ENCODE assay signal across 19 cellular contexts in genomic region chr15:31299588-31300207, GRCh38. TPM values are rescaled to one million over a fixed set of nuclear protein-coding genes. Genes with fewer than 3 reads are reported as not detected.
DNase-seq lines count a peak whose midpoint lies in the region; ATAC-seq and TF ChIP-seq lines count a peak whose summit lies in the region.
"Had no signal": no experiment of that assay in that cellular context is flagged by ENCODE, and none has a peak within 500 bp of the region (broad histone marks: within the 10 kb centered on the region; RNA-seq: fewer than 3 reads in every experiment).

No MANE protein-coding gene starts in this region.

- H3K27me3 ChIP-seq in lung (ENCODE audit: control insufficient read depth, insufficient read depth) = no peaks in the 10 kb centered on the region
- no peaks in the 10 kb centered on the region for H3K27me3 ChIP-seq in tibial nerve
- H3K27me3 ChIP-seq: colonic mucosa had no signal

- POLR2A ChIA-PET in activated CD4-positive, alpha-beta memory T cell treated with anti-CD3 and anti-CD28 coated beads for 36 hours (lab: Charles Lee) = no interaction called here

- H3K4me3 Mint-ChIP-seq in activated naive CD4-positive, alpha-beta T cell treated with anti-CD3 and anti-CD28 coated beads, Interleukin-2, amount 50 U/mL, for 24 hours = no peak overlapping the region
- H3K4me3 Mint-ChIP-seq in activated naive CD4-positive, alpha-beta T cell treated with anti-CD3 and anti-CD28 coated beads for 36 hours = no peak overlapping the region
- no peak overlapping the region for H3K4me3 Mint-ChIP-seq in activated CD4-positive, alpha-beta memory T cell treated with anti-CD3 and anti-CD28 coated beads for 36 hours
- H3K4me3 Mint-ChIP-seq: activated CD4-positive, alpha-beta T cell treated with anti-CD3 and anti-CD28 coated beads, Interleukin-2, amount 10 ng/mL, durations not matched to agents 24 days and 14 days; stimulated activated naive CD8-positive, alpha-beta T cell treated with anti-CD3 and anti-CD28 coated beads, Interleukin-15, Interleukin-2, amounts not matched to agents 100 ng/mL and 50 ng/mL, for 24 hours had no signal

- no peaks in the 10 kb centered on the region for H3K36me3 ChIP-seq in lung (ENCODE audit: control insufficient read depth in 2 of 2, insufficient read depth in 2 of 2, low read length in 2 of 2)
- no peaks in the 10 kb centered on the region for H3K36me3 ChIP-seq in tibial nerve
- H3K36me3 ChIP-seq: colonic mucosa, lower lobe of right lung had no signal

- no peak for ATAC-seq in lung (ENCODE audit: insufficient read depth, low FRiP score)
- ATAC-seq in SK-N-SH treated with all-trans-retinoic acid at 6 μM for 48 hours = no peak
- ATAC-seq in GM21515 (IDR thresholded peaks at IDR 0.05; ENCODE audit: unreplicated experiment) = no peak
- ATAC-seq: GM12878, lower lobe of right lung had no signal

- TF ChIP-seq POLR2A in tibial nerve (IDR thresholded peaks at IDR 0.05) = no peak

- WGBS in lung, 2 donors = 95 to 97% methylated on average over 14 of the region's 14 CpGs
- 61 to 78% methylated on average over 14 of the region's 14 CpGs for WGBS in tibial nerve, 2 donors

- DNase-seq in activated naive CD4-positive, alpha-beta T cell treated with anti-CD3 and anti-CD28 coated beads for 36 hours = no peak
- DNase-seq in activated CD4-positive, alpha-beta memory T cell treated with anti-CD3 and anti-CD28 coated beads for 36 hours = no peak
- DNase-seq in lung (ENCODE audit: low spot score) (peak; percentile 20), tibial nerve (ENCODE audit: low spot score in 2 of 2) (peak in 1 of 2 donors; percentile 5), epidermal melanocyte (ENCODE audit: insufficient read length, low spot score) (no peak)
- DNase-seq: activated CD4-positive, alpha-beta T cell treated with anti-CD3 and anti-CD28 coated beads, Interleukin-2, amount 10 ng/mL, durations not matched to agents 24 days and 14 days; aorta; colonic mucosa; GOT3; Kasumi-1; lower lobe of right lung; NCI-H1436; NCI-H2227 treated with DMSO at 0.1 percent for 48 hours; T-helper 9 cell had no signal

- TF ChIP-seq CTCF in lung (IDR thresholded peaks at IDR 0.05; ENCODE audit: control extremely low read depth, extremely low read depth) (no peak), tibial nerve (IDR thresholded peaks at IDR 0.05) (no peak)

- no peak for TF ChIP-seq EP300 in tibial nerve (IDR thresholded peaks at IDR 0.05)

- H3K4me1 Mint-ChIP-seq in activated naive CD4-positive, alpha-beta T cell treated with anti-CD3 and anti-CD28 coated beads, Interleukin-2, amount 50 U/mL, for 24 hours = peaks cover 19% of the 10 kb centered on the region
- peaks cover 16% of the 10 kb centered on the region for H3K4me1 Mint-ChIP-seq in activated naive CD4-positive, alpha-beta T cell treated with anti-CD3 and anti-CD28 coated beads for 36 hours (ENCODE audit: low read depth)
- peaks cover 13% of the 10 kb centered on the region for H3K4me1 Mint-ChIP-seq in activated CD4-positive, alpha-beta memory T cell treated with anti-CD3 and anti-CD28 coated beads for 36 hours (ENCODE audit: low read depth)

- H3K4me1 ChIP-seq in lung (ENCODE audit: control insufficient read depth in 2 of 2, insufficient read depth in 2 of 2, low read length in 2 of 2) (peaks cover 0 to 21% of the 10 kb centered on the region in 2 donors), tibial nerve (peaks cover 0 to 74% (median 19%) of the 10 kb centered on the region in 4 donors)

- H3K4me3 ChIP-seq in lung (no peak overlapping the region), tibial nerve (no peak overlapping the region)
- H3K4me3 ChIP-seq: colonic mucosa, GM12878, lower lobe of right lung had no signal

- H3K9me3 ChIP-seq in lung (ENCODE audit: control insufficient read depth in 2 of 2, insufficient read depth in 1 of 2, low read length in 1 of 2) (no peaks in the 10 kb centered on the region), tibial nerve (no peaks in the 10 kb centered on the region)
- H3K9me3 ChIP-seq: colonic mucosa, lower lobe of right lung had no signal

- intact Hi-C loops in activated naive CD4-positive, alpha-beta T cell treated with anti-CD3 and anti-CD28 coated beads for 36 hours (cut with micrococcal nuclease) = no loop called here
- intact Hi-C loops in activated CD4-positive, alpha-beta memory T cell treated with anti-CD3 and anti-CD28 coated beads for 36 hours (cut with micrococcal nuclease) = loop anchor here (5.0 kb wide), 1 partner anchor 37 kb away; no protein-coding TSS in a partner anchor

- CTCF ChIA-PET in activated naive CD4-positive, alpha-beta T cell treated with anti-CD3 and anti-CD28 coated beads for 36 hours (lab: Charles Lee) = no interaction called here
- CTCF ChIA-PET in activated CD4-positive, alpha-beta memory T cell treated with anti-CD3 and anti-CD28 coated beads for 36 hours (lab: Charles Lee) = no interaction called here

- H3K27me3 Mint-ChIP-seq in activated naive CD4-positive, alpha-beta T cell treated with anti-CD3 and anti-CD28 coated beads, Interleukin-2, amount 50 U/mL, for 24 hours = no peaks in the 10 kb centered on the region
- H3K27me3 Mint-ChIP-seq in activated naive CD4-positive, alpha-beta T cell treated with anti-CD3 and anti-CD28 coated beads for 36 hours (ENCODE audit: low read depth) = no peaks in the 10 kb centered on the region
- peaks cover 4% of the 10 kb centered on the region for H3K27me3 Mint-ChIP-seq in activated CD4-positive, alpha-beta memory T cell treated with anti-CD3 and anti-CD28 coated beads for 36 hours

- H3K36me3 Mint-ChIP-seq in activated naive CD4-positive, alpha-beta T cell treated with anti-CD3 and anti-CD28 coated beads, Interleukin-2, amount 50 U/mL, for 24 hours = no peaks in the 10 kb centered on the region
- H3K36me3 Mint-ChIP-seq in activated naive CD4-positive, alpha-beta T cell treated with anti-CD3 and anti-CD28 coated beads for 36 hours (ENCODE audit: low read depth) = no peaks in the 10 kb centered on the region
- H3K36me3 Mint-ChIP-seq in activated CD4-positive, alpha-beta memory T cell treated with anti-CD3 and anti-CD28 coated beads for 36 hours = no peaks in the 10 kb centered on the region

- H3K27ac ChIP-seq in lung (ENCODE audit: low read depth in 1 of 2, low read length in 1 of 2) (no peak overlapping the region), tibial nerve (peak overlapping the region in 3 of 4 donors; percentile 66 to 83 (median 78))
- H3K27ac ChIP-seq: colonic mucosa, lower lobe of right lung had no signal

- H3K9me3 Mint-ChIP-seq in activated naive CD4-positive, alpha-beta T cell treated with anti-CD3 and anti-CD28 coated beads, Interleukin-2, amount 50 U/mL, for 24 hours = no peaks in the 10 kb centered on the region
- no peaks in the 10 kb centered on the region for H3K9me3 Mint-ChIP-seq in activated naive CD4-positive, alpha-beta T cell treated with anti-CD3 and anti-CD28 coated beads for 36 hours
- H3K9me3 Mint-ChIP-seq in activated CD4-positive, alpha-beta memory T cell treated with anti-CD3 and anti-CD28 coated beads for 36 hours = no peaks in the 10 kb centered on the region
- H3K9me3 Mint-ChIP-seq: activated CD4-positive, alpha-beta T cell treated with anti-CD3 and anti-CD28 coated beads, Interleukin-2, amount 10 ng/mL, durations not matched to agents 24 days and 14 days; stimulated activated naive CD8-positive, alpha-beta T cell treated with anti-CD3 and anti-CD28 coated beads, Interleukin-15, Interleukin-2, amounts not matched to agents 100 ng/mL and 50 ng/mL, for 24 hours had no signal

- H3K27ac Mint-ChIP-seq in activated naive CD4-positive, alpha-beta T cell treated with anti-CD3 and anti-CD28 coated beads, Interleukin-2, amount 50 U/mL, for 24 hours = peak overlapping the region; percentile 30
- H3K27ac Mint-ChIP-seq in activated naive CD4-positive, alpha-beta T cell treated with anti-CD3 and anti-CD28 coated beads for 36 hours = no peak overlapping the region
- H3K27ac Mint-ChIP-seq in activated CD4-positive, alpha-beta memory T cell treated with anti-CD3 and anti-CD28 coated beads for 36 hours = peak overlapping the region; percentile 6
- H3K27ac Mint-ChIP-seq: activated CD4-positive, alpha-beta T cell treated with anti-CD3 and anti-CD28 coated beads, Interleukin-2, amount 10 ng/mL, durations not matched to agents 24 days and 14 days; stimulated activated naive CD8-positive, alpha-beta T cell treated with anti-CD3 and anti-CD28 coated beads, Interleukin-15, Interleukin-2, amounts not matched to agents 100 ng/mL and 50 ng/mL, for 24 hours had no signal

TF ChIP-seq in SK-N-SH treated with all-trans-retinoic acid at 6 μM for 48 hours, 23 proteins besides CTCF, POLR2A, EP300 and RAD21 (continues in another document):
- TF ChIP-seq, protein P1, sequence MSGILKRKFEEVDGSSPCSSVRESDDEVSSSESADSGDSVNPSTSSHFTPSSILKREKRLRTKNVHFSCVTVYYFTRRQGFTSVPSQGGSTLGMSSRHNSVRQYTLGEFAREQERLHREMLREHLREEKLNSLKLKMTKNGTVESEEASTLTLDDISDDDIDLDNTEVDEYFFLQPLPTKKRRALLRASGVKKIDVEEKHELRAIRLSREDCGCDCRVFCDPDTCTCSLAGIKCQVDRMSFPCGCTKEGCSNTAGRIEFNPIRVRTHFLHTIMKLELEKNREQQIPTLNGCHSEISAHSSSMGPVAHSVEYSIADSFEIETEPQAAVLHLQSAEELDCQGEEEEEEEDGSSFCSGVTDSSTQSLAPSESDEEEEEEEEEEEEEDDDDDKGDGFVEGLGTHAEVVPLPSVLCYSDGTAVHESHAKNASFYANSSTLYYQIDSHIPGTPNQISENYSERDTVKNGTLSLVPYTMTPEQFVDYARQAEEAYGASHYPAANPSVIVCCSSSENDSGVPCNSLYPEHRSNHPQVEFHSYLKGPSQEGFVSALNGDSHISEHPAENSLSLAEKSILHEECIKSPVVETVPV (CRISPR knock-in tag; IDR thresholded peaks at IDR 0.05) = no peak
- TF ChIP-seq TCF4 (CRISPR knock-in tag; IDR thresholded peaks at IDR 0.05; ENCODE audit: borderline replicate concordance) (no peak), CSDC2 (CRISPR knock-in tag; IDR thresholded peaks at IDR 0.05) (no peak)
- TF ChIP-seq, protein P2, sequence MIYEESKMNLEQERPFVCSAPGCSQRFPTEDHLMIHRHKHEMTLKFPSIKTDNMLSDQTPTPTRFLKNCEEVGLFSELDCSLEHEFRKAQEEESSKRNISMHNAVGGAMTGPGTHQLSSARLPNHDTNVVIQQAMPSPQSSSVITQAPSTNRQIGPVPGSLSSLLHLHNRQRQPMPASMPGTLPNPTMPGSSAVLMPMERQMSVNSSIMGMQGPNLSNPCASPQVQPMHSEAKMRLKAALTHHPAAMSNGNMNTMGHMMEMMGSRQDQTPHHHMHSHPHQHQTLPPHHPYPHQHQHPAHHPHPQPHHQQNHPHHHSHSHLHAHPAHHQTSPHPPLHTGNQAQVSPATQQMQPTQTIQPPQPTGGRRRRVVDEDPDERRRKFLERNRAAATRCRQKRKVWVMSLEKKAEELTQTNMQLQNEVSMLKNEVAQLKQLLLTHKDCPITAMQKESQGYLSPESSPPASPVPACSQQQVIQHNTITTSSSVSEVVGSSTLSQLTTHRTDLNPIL (CRISPR knock-in tag; IDR thresholded peaks at IDR 0.05; ENCODE audit: low read depth) = no peak

RNA-seq across cellular contexts. Expression of gene KLF13, which starts 26.9 kb away (rescaled TPM):
- total RNA-seq in activated naive CD4-positive, alpha-beta T cell treated with anti-CD3 and anti-CD28 coated beads for 36 hours = 100 to 1,000 TPM; 115 to 121 TPM
- total RNA-seq in activated CD4-positive, alpha-beta memory T cell treated with anti-CD3 and anti-CD28 coated beads for 36 hours = 100 to 1,000 TPM; 134 to 145 TPM
- total RNA-seq in lung = 100 to 1,000 TPM in 1 of 2 donors, 10 to 100 TPM in 1; 38.3 to 157 TPM
- 10 to 100 TPM; 47.1 to 63.2 TPM for polyA plus RNA-seq in lung
- total RNA-seq in tibial nerve = 10 to 100 TPM; 61.2 to 77.9 (median 75.1) TPM

Comparison
In these comparisons a context has a peak if more than half of its experiments do, and no peak if none do; other contexts are left out.
1. H3K27ac ChIP-seq: peak in tibial nerve (3 of 4); none in lung (0 of 2).